ENCODE assay signal across 8 cellular contexts in genomic region chr2:42196403-42197267, GRCh38. TPM values are rescaled to one million over a fixed set of nuclear protein-coding genes. Genes with fewer than 3 reads are reported as not detected.
DNase-seq lines count a peak whose midpoint lies in the region; ATAC-seq and TF ChIP-seq lines count a peak whose summit lies in the region.

No MANE protein-coding gene starts in this region.

- WGBS in heart left ventricle, 4 donors: 78 to 83% (median 81%) methylated on average over 9 of the region's 9 CpGs
- 50 to 75% methylated on average over 9 of the region's 9 CpGs for WGBS in sigmoid colon, 2 donors

- no peak for TF ChIP-seq EP300 in sigmoid colon (IDR thresholded peaks at IDR 0.05)

- ATAC-seq in GM21447 (IDR thresholded peaks at IDR 0.05; ENCODE audit: unreplicated experiment) (peak; percentile 64), heart left ventricle (peak; percentile 32 to 93 (median 80))

- intact Hi-C loops in heart left ventricle (cut with DNase I) (loop anchor here (1.0 to 10.0 kb wide), 7 partner anchors 79 to 104 kb away; no protein-coding TSS in a partner anchor), sigmoid colon (cut with DNase I) (no loop called here)

- no peaks in the 10 kb centered on the region for H3K27me3 ChIP-seq in heart left ventricle
- no peaks in the 10 kb centered on the region for H3K27me3 ChIP-seq in sigmoid colon

- H3K4me1 ChIP-seq in heart left ventricle (peaks cover 0 to 71% (median 9%) of the 10 kb centered on the region in 12 donors), sigmoid colon (peaks cover 0 to 33% (median 17%) of the 10 kb centered on the region in 4 donors)

- TF ChIP-seq CTCF in heart left ventricle (IDR thresholded peaks at IDR 0.05) (peak; percentile 27 to 76 (median 61)), sigmoid colon (IDR thresholded peaks at IDR 0.05) (peak in 3 of 4 experiments; percentile 31 to 40 (median 35))

- TF ChIP-seq POLR2A in heart left ventricle (IDR thresholded peaks at IDR 0.05): no peak
- no peak for TF ChIP-seq POLR2A in sigmoid colon (IDR thresholded peaks at IDR 0.05)

- H3K36me3 ChIP-seq in heart left ventricle (no peaks in the 10 kb centered on the region), sigmoid colon (no peaks in the 10 kb centered on the region)

- H3K27ac ChIP-seq in heart left ventricle (peak overlapping the region in 2 of 12 donors; percentile 26 to 40), sigmoid colon (no peak overlapping the region)

- H3K4me3 ChIP-seq in heart left ventricle (no peak overlapping the region), sigmoid colon (no peak overlapping the region)

- peak; percentile 96 for DNase-seq in DMS 273 (lab: John Stamatoyannopoulos, UW; ENCODE audit: unreplicated experiment)
- peak; percentile 96 to 99 for DNase-seq in NCI-H524 (lab: John Stamatoyannopoulos, UW)
- peak; percentile 39 for DNase-seq in activated CD8-positive, alpha-beta memory T cell treated with anti-CD3 and anti-CD28 coated beads, Interleukin-2, amount 50 U/mL, for 4 hours
- DNase-seq in heart left ventricle: peak in 4 of 5 donors; percentile 34 to 57 (median 39)
- no peak for DNase-seq in sigmoid colon
- DNase-seq in ecto neural progenitor cell (ENCODE audit: low spot score): no peak
- no peak for DNase-seq in DMS79 (lab: John Stamatoyannopoulos, UW)

- H3K9me3 ChIP-seq in heart left ventricle (no peaks in the 10 kb centered on the region), sigmoid colon (no peaks in the 10 kb centered on the region)

RNA-seq across cellular contexts. Expression of gene EML4, which starts 27.5 kb away (rescaled TPM):
- total RNA-seq in heart left ventricle (10 to 100 TPM in 2 of 9 donors, 1 to 10 TPM in 7; 3.5 to 32.8 (median 5.7) TPM), sigmoid colon (10 to 100 TPM; 16.1 to 23.8 (median 20.6) TPM)
- polyA plus RNA-seq in heart left ventricle (1 to 10 TPM; 2.3 to 3.7 TPM), sigmoid colon (10 to 100 TPM; 16.2 to 27.8 (median 17.6) TPM)

Comparison
In these comparisons a context has a peak if more than half of its experiments do, and no peak if none do; other contexts are left out.
1. DNase-seq: peak in DMS 273 (single experiment), NCI-H524 (2 of 2), activated CD8-positive, alpha-beta memory T cell treated with anti-CD3 and anti-CD28 coated beads, Interleukin-2, amount 50 U/mL, for 4 hours (single experiment) and heart left ventricle (4 of 5); none in sigmoid colon (single experiment), ecto neural progenitor cell (single experiment) and DMS79 (single experiment).